9 cellular contexts compared by ENCODE assay signal in genomic region chr2:200586644-200586975, GRCh38. TPM values are rescaled to one million over a fixed set of nuclear protein-coding genes. Genes with fewer than 3 reads are reported as not detected.
DNase-seq lines count a peak whose midpoint lies in the region; ATAC-seq and TF ChIP-seq lines count a peak whose summit lies in the region.
"Had no signal": no experiment of that assay in that cellular context is flagged by ENCODE, and none has a peak within 500 bp of the region (broad histone marks: within the 10 kb centered on the region; RNA-seq: fewer than 3 reads in every experiment).

No MANE protein-coding gene starts in this region.

- H3K27me3 Mint-ChIP-seq in activated T-cell treated with anti-CD3 and anti-CD28 coated beads, Interleukin-2, amount 50 U/mL, for 4 hours (ENCODE audit: low read depth), result peaks cover 11% of the 10 kb centered on the region
- H3K27me3 Mint-ChIP-seq in activated T-cell treated with anti-CD3 and anti-CD28 coated beads, Interleukin-2, amount 50 U/mL, for 24 hours, result peaks cover 30% of the 10 kb centered on the region
- H3K27me3 Mint-ChIP-seq in effector memory CD8-positive, alpha-beta T cell, result peaks cover 14 to 20% of the 10 kb centered on the region in 2 donors

- no peaks in the 10 kb centered on the region for H3K9me3 Mint-ChIP-seq in activated T-cell treated with anti-CD3 and anti-CD28 coated beads, Interleukin-2, amount 50 U/mL, for 4 hours
- no peaks in the 10 kb centered on the region for H3K9me3 Mint-ChIP-seq in activated T-cell treated with anti-CD3 and anti-CD28 coated beads, Interleukin-2, amount 50 U/mL, for 24 hours
- no peaks in the 10 kb centered on the region for H3K9me3 Mint-ChIP-seq in effector memory CD8-positive, alpha-beta T cell

- H3K9me3 ChIP-seq in mucosa of descending colon (no peaks in the 10 kb centered on the region), tibial artery (no peaks in the 10 kb centered on the region)

- peaks cover 8% of the 10 kb centered on the region for H3K4me1 Mint-ChIP-seq in activated T-cell treated with anti-CD3 and anti-CD28 coated beads, Interleukin-2, amount 50 U/mL, for 4 hours (ENCODE audit: low read depth)
- H3K4me1 Mint-ChIP-seq in activated T-cell treated with anti-CD3 and anti-CD28 coated beads, Interleukin-2, amount 50 U/mL, for 24 hours (ENCODE audit: low read depth), result peaks cover 13% of the 10 kb centered on the region
- H3K4me1 Mint-ChIP-seq in effector memory CD8-positive, alpha-beta T cell (ENCODE audit: low read depth in 2 of 2), result peaks cover 0 to 3% of the 10 kb centered on the region in 2 donors

- no peak for ATAC-seq in activated T-cell treated with anti-CD3 and anti-CD28 coated beads, Interleukin-2, amount 50 U/mL, for 4 hours
- no peak for ATAC-seq in effector memory CD8-positive, alpha-beta T cell (replicated peaks)
- peak; percentile 12 for ATAC-seq in mucosa of descending colon

- H3K27ac ChIP-seq in tibial artery, result peak overlapping the region; percentile 69 to 73

- H3K36me3 ChIP-seq in mucosa of descending colon (ENCODE audit: low read depth) (no peaks in the 10 kb centered on the region), tibial artery (no peaks in the 10 kb centered on the region)

- H3K4me3 Mint-ChIP-seq in activated T-cell treated with anti-CD3 and anti-CD28 coated beads, Interleukin-2, amount 50 U/mL, for 4 hours, result peak overlapping the region; percentile 81
- H3K4me3 Mint-ChIP-seq in activated T-cell treated with anti-CD3 and anti-CD28 coated beads, Interleukin-2, amount 50 U/mL, for 24 hours, result no peak overlapping the region
- peak overlapping the region; percentile 73 to 79 for H3K4me3 Mint-ChIP-seq in effector memory CD8-positive, alpha-beta T cell

- H3K27me3 ChIP-seq in tibial artery, result no peaks in the 10 kb centered on the region

- no peak for DNase-seq in activated T-cell treated with anti-CD3 and anti-CD28 coated beads, Interleukin-2, amount 50 U/mL, for 4 hours
- DNase-seq in activated T-cell treated with anti-CD3 and anti-CD28 coated beads, Interleukin-2, amount 50 U/mL, for 24 hours, result no peak
- DNase-seq in effector memory CD8-positive, alpha-beta T cell, result no peak
- DNase-seq in mucosa of descending colon (no peak), tibial artery (no peak), NCI-H82 (lab: John Stamatoyannopoulos, UW) (no peak), GDM1 (lab: John Stamatoyannopoulos, UW) (no peak), islet precursor cell (no peak)

- H3K4me1 ChIP-seq in mucosa of descending colon (ENCODE audit: low read depth) (peaks cover 6% of the 10 kb centered on the region), tibial artery (peaks cover 0 to 6% (median 2%) of the 10 kb centered on the region in 4 donors)

- intact Hi-C loops in mucosa of descending colon (cut with DNase I, micrococcal nuclease), result no loop called here
- intact Hi-C loops in tibial artery (cut with DNase I; ENCODE audit: low total_unique reads), result no loop called here

- no peaks in the 10 kb centered on the region for H3K36me3 Mint-ChIP-seq in activated T-cell treated with anti-CD3 and anti-CD28 coated beads, Interleukin-2, amount 50 U/mL, for 4 hours (ENCODE audit: insufficient read depth)
- H3K36me3 Mint-ChIP-seq in activated T-cell treated with anti-CD3 and anti-CD28 coated beads, Interleukin-2, amount 50 U/mL, for 24 hours (ENCODE audit: low read depth), result no peaks in the 10 kb centered on the region
- no peaks in the 10 kb centered on the region for H3K36me3 Mint-ChIP-seq in effector memory CD8-positive, alpha-beta T cell (ENCODE audit: insufficient read depth)

- no peak overlapping the region for H3K27ac Mint-ChIP-seq in activated T-cell treated with anti-CD3 and anti-CD28 coated beads, Interleukin-2, amount 50 U/mL, for 24 hours
- H3K27ac Mint-ChIP-seq in effector memory CD8-positive, alpha-beta T cell, result peak overlapping the region; percentile 25 to 74
- H3K27ac Mint-ChIP-seq: IgD-negative memory B cell had no signal

- TF ChIP-seq CTCF in mucosa of descending colon (IDR thresholded peaks at IDR 0.05) (no peak), tibial artery (IDR thresholded peaks at IDR 0.05) (no peak)

- H3K4me3 ChIP-seq in mucosa of descending colon, result no peak overlapping the region
- peak overlapping the region; percentile 58 to 71 for H3K4me3 ChIP-seq in tibial artery

RNA-seq across cellular contexts. Expression of gene AOX1, which starts 0.8 kb away (rescaled TPM):
- total RNA-seq in activated T-cell treated with anti-CD3 and anti-CD28 coated beads, Interleukin-2, amount 50 U/mL, for 4 hours, result 1 to 10 TPM in 1 of 3 donors, under 1 TPM in 2; 0.63 to 1.0 (median 0.71) TPM
- 10 to 100 TPM in 2 of 3 donors, 1 to 10 TPM in 1; 1.9 to 33.9 (median 17.8) TPM for total RNA-seq in mucosa of descending colon
